ENCODE assay signal across 20 cellular contexts in the genomic region with DNA sequence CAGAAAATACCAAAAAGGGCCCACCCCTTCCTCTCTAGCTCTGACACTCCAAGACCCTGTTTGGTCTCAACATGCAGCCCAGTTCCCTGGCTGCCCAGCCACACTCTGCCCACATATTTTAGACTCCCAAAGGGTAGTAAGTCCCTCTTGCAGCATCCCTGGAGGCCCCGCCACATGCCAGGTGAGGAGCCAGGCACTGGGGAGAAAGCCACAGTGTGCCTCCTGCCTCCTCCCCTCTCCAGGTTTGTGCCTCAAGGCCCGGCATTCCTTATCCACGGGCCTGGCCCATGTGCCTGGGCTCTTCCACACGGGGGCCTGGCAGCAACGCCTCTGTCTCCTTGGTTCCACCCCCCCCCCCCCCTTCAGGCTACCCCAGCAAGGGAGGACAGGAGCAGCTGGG.
DNase-seq lines count a peak whose midpoint lies in the region; ATAC-seq, FAIRE-seq and TF ChIP-seq lines count a peak whose summit lies in the region.
"Had no signal": no experiment of that assay in that cellular context is flagged by ENCODE, and none has a peak within 500 bp of the region (broad histone marks: within the 10 kb centered on the region; RNA-seq: fewer than 3 reads in every experiment).

No MANE protein-coding gene starts in this region.

- no peak for FAIRE-seq in small intestine (lab: Jason Lieb, UNC)
- FAIRE-seq: colon, endometrium had no signal

- no peaks in the 10 kb centered on the region for H3K27me3 Mint-ChIP-seq in effector memory CD8-positive, alpha-beta T cell
- H3K27me3 Mint-ChIP-seq in natural killer cell (ENCODE audit: low read depth in 2 of 2) = no peaks in the 10 kb centered on the region

- H3K4me1 ChIP-seq in heart right ventricle = peaks cover 34 to 100% (median 96%) of the 10 kb centered on the region in 9 donors
- H3K4me1 ChIP-seq in upper lobe of left lung = peaks cover 53 to 89% (median 67%) of the 10 kb centered on the region in 4 donors
- H3K4me1 ChIP-seq in small intestine (ENCODE audit: control insufficient read depth in 2 of 2, insufficient read depth in 1 of 2, low read depth in 1 of 2, low read length in 1 of 2) = peaks cover 9 to 12% of the 10 kb centered on the region in 2 donors

- H3K9me3 ChIP-seq in heart right ventricle = no peaks in the 10 kb centered on the region
- H3K9me3 ChIP-seq in upper lobe of left lung = no peaks in the 10 kb centered on the region
- no peaks in the 10 kb centered on the region for H3K9me3 ChIP-seq in small intestine (ENCODE audit: control insufficient read depth, low read depth)
- H3K9me3 ChIP-seq: suprapubic skin had no signal

- H3K27ac ChIP-seq in heart right ventricle (peak overlapping the region in 8 of 10 donors; percentile 28 to 95 (median 67)), upper lobe of left lung (peak overlapping the region; percentile 29 to 82 (median 72)), small intestine (ENCODE audit: low read depth in 1 of 2, low read length in 1 of 2) (no peak overlapping the region)
- H3K27ac ChIP-seq: RWPE1, suprapubic skin had no signal

- TF ChIP-seq CTCF in heart right ventricle (IDR thresholded peaks at IDR 0.05) (no peak), natural killer cell (IDR thresholded peaks at IDR 0.05) (no peak), upper lobe of left lung (IDR thresholded peaks at IDR 0.05) (no peak)

- H3K27me3 ChIP-seq in heart right ventricle = no peaks in the 10 kb centered on the region
- H3K27me3 ChIP-seq in upper lobe of left lung = no peaks in the 10 kb centered on the region
- H3K27me3 ChIP-seq in small intestine (ENCODE audit: control insufficient read depth in 2 of 2, insufficient read depth in 2 of 2, low read length in 2 of 2) = no peaks in the 10 kb centered on the region
- H3K27me3 ChIP-seq: suprapubic skin had no signal

- 59 to 65% methylated on average over 5 of the region's 5 CpGs for WGBS in heart right ventricle, 2 donors
- WGBS in upper lobe of left lung, 2 donors = 80 to 88% methylated on average over 4 to 5 of the region's 5 CpGs
- 84 to 93% (median 86%) methylated on average over 5 of the region's 5 CpGs for WGBS in small intestine, 3 donors

- intact Hi-C loops in heart right ventricle (cut with DNase I) (loop anchor here in 5 of 10 donors (5.0 kb wide), 6 partner anchors 37 to 128 kb away; partner anchors contain the start of gene RHOB (in 1 of the 5)), left cardiac atrium (cut with DNase I) (no loop called here), natural killer cell (cut with micrococcal nuclease) (loop anchor here (5.0 kb wide), 2 partner anchors 77 to 673 kb away; partner anchors contain the start of genes HS1BP3 and TTC32)

- TF ChIP-seq POLR2A in upper lobe of left lung (IDR thresholded peaks at IDR 0.05) = no peak

- H3K36me3 ChIP-seq in heart right ventricle (no peaks in the 10 kb centered on the region), upper lobe of left lung (no peaks in the 10 kb centered on the region), small intestine (ENCODE audit: control insufficient read depth in 2 of 2, insufficient read depth in 2 of 2, low read length in 2 of 2) (no peaks in the 10 kb centered on the region)
- H3K36me3 ChIP-seq: suprapubic skin had no signal

- peaks cover 0 to 7% of the 10 kb centered on the region in 2 donors for H3K9me3 Mint-ChIP-seq in effector memory CD8-positive, alpha-beta T cell
- H3K9me3 Mint-ChIP-seq in natural killer cell = no peaks in the 10 kb centered on the region

- peaks cover 3% of the 10 kb centered on the region for H3K36me3 Mint-ChIP-seq in effector memory CD8-positive, alpha-beta T cell (ENCODE audit: insufficient read depth)
- H3K36me3 Mint-ChIP-seq in natural killer cell = no peaks in the 10 kb centered on the region

- peaks cover 13 to 14% of the 10 kb centered on the region in 2 donors for H3K4me1 Mint-ChIP-seq in effector memory CD8-positive, alpha-beta T cell (ENCODE audit: low read depth in 2 of 2)
- H3K4me1 Mint-ChIP-seq in natural killer cell = peaks cover 17 to 18% of the 10 kb centered on the region in 2 donors

- TF ChIP-seq EP300 in upper lobe of left lung (IDR thresholded peaks at IDR 0.05) = no peak

- DNase-seq in heart right ventricle (no peak), left cardiac atrium (no peak), natural killer cell (no peak), upper lobe of left lung (no peak), small intestine (no peak), activated gamma-delta T cell (lab: John Stamatoyannopoulos, UW) (no peak), islet precursor cell (no peak)
- DNase-seq in effector memory CD8-positive, alpha-beta T cell = no peak
- DNase-seq: activated CD4-positive, alpha-beta T cell treated with anti-CD3 and anti-CD28 coated beads, Interleukin-2, amount 50 U/mL, for 48 hours; activated effector memory CD4-positive, alpha-beta T cell treated with Interleukin-2 at 50 U/mL for 16 hours; anterior cingulate cortex; NCI-H146; NCI-H345; stimulated activated CD4-positive, alpha-beta T cell treated with anti-CD3 and anti-CD28 coated beads, Interleukin-1b, Interleukin-23, amount 100 ng/mL, for 48 hours; SW 1271 had no signal

- H3K4me3 ChIP-seq in heart right ventricle (no peak overlapping the region), upper lobe of left lung (no peak overlapping the region), small intestine (ENCODE audit: low read depth in 1 of 2, low read length in 2 of 2) (no peak overlapping the region)
- H3K4me3 ChIP-seq: lung, suprapubic skin had no signal

- no peak overlapping the region for H3K4me3 Mint-ChIP-seq in effector memory CD8-positive, alpha-beta T cell
- H3K4me3 Mint-ChIP-seq in natural killer cell = no peak overlapping the region

- ATAC-seq in heart right ventricle (no peak), left cardiac atrium (no peak), natural killer cell (no peak), upper lobe of left lung (ENCODE audit: low FRiP score in 2 of 2) (no peak)
- ATAC-seq in effector memory CD8-positive, alpha-beta T cell (replicated peaks) = no peak

- H3K27ac Mint-ChIP-seq in effector memory CD8-positive, alpha-beta T cell = peak overlapping the region; percentile 20 to 100
- H3K27ac Mint-ChIP-seq in natural killer cell = peak overlapping the region; percentile 95 to 96

Comparison
In these comparisons a context has a peak if more than half of its experiments do, and no peak if none do; other contexts are left out.
1. H3K27ac ChIP-seq: peak in heart right ventricle (8 of 10) and upper lobe of left lung (4 of 4); none in small intestine (0 of 2).